Comparison of ENCODE assay signal across 13 cellular contexts in genomic region chr10:30781571-30782542, GRCh38.
DNase-seq lines count a peak whose midpoint lies in the region; ATAC-seq and TF ChIP-seq lines count a peak whose summit lies in the region.
"Had no signal": no experiment of that assay in that cellular context is flagged by ENCODE, and none has a peak within 500 bp of the region (broad histone marks: within the 10 kb centered on the region; RNA-seq: fewer than 3 reads in every experiment).

No MANE protein-coding gene starts in this region.

- H3K27ac ChIP-seq in cingulate gyrus (ENCODE audit: low read depth, low read length) (peak overlapping the region; percentile 97), muscle layer of colon (ENCODE audit: low read depth, low read length) (peak overlapping the region; percentile 97), uterus (peak overlapping the region; percentile 96 to 97)
- H3K27ac ChIP-seq: prostate gland, upper lobe of right lung had no signal

- DNase-seq in left ventricle myocardium superior = peak; percentile 42
- no peak for DNase-seq in Right ventricle myocardium inferior (ENCODE audit: missing footprints)
- no peak for DNase-seq in uterus
- DNase-seq in activated CD4-positive, alpha-beta T cell treated with anti-CD3 and anti-CD28 coated beads, Interleukin-2, amount 50 U/mL, for 4 hours = no peak
- DNase-seq in A172 (ENCODE audit: low spot score) = no peak
- DNase-seq: activated CD8-positive, alpha-beta memory T cell treated with anti-CD3 and anti-CD28 coated beads, Interleukin-2, amount 50 U/mL, for 48 hours; H9; T1000; upper lobe of right lung had no signal

- no peak for TF ChIP-seq CTCF in uterus (IDR thresholded peaks at IDR 0.05)

- H3K9me3 ChIP-seq in muscle layer of colon (ENCODE audit: low read length) (no peaks in the 10 kb centered on the region), uterus (no peaks in the 10 kb centered on the region)
- H3K9me3 ChIP-seq: prostate gland, upper lobe of right lung had no signal

- intact Hi-C loops in left ventricle myocardium superior (cut with micrococcal nuclease) = loop anchor here (10.0 kb wide), 2 partner anchors 253 to 713 kb away; partner anchors contain the start of gene ZNF438
- intact Hi-C loops in Right ventricle myocardium inferior (cut with DNase I) = loop anchor here (5.0 to 10.0 kb wide), 2 partner anchors 210 to 353 kb away; no protein-coding TSS in a partner anchor
- intact Hi-C loops in uterus (cut with DNase I; ENCODE audit: low total_unique reads) = loop anchor here (5.0 to 10.0 kb wide), 2 partner anchors 253 to 535 kb away; partner anchors contain the start of genes ZEB1 and ZNF438

- H3K27me3 ChIP-seq in muscle layer of colon (ENCODE audit: control insufficient read depth in 1 of 2, insufficient read depth in 2 of 2, low read length in 2 of 2) (no peaks in the 10 kb centered on the region), uterus (no peaks in the 10 kb centered on the region)
- H3K27me3 ChIP-seq: upper lobe of right lung had no signal

- H3K36me3 ChIP-seq in muscle layer of colon (ENCODE audit: insufficient read depth, low read length) (no peaks in the 10 kb centered on the region), uterus (no peaks in the 10 kb centered on the region)
- H3K36me3 ChIP-seq: prostate gland, upper lobe of right lung had no signal

- H3K9ac ChIP-seq in muscle layer of colon (ENCODE audit: low read length) = no peak overlapping the region

- H3K4me1 ChIP-seq in muscle layer of colon (ENCODE audit: insufficient read depth, low read length) (peaks cover 28% of the 10 kb centered on the region), uterus (no peaks in the 10 kb centered on the region)
- H3K4me1 ChIP-seq: prostate gland had no signal

- no peak overlapping the region for H3K4me3 ChIP-seq in muscle layer of colon (ENCODE audit: low read depth in 1 of 2, low read length in 2 of 2)
- H3K4me3 ChIP-seq in uterus = no peak overlapping the region
- H3K4me3 ChIP-seq: prostate gland, upper lobe of right lung had no signal

- TF ChIP-seq POLR2A in uterus (IDR thresholded peaks at IDR 0.05) = no peak

- ATAC-seq in left ventricle myocardium superior (no peak), Right ventricle myocardium inferior (no peak), GM18867 (IDR thresholded peaks at IDR 0.05; ENCODE audit: unreplicated experiment) (no peak)
- ATAC-seq: upper lobe of right lung had no signal
